In the genomic region with DNA sequence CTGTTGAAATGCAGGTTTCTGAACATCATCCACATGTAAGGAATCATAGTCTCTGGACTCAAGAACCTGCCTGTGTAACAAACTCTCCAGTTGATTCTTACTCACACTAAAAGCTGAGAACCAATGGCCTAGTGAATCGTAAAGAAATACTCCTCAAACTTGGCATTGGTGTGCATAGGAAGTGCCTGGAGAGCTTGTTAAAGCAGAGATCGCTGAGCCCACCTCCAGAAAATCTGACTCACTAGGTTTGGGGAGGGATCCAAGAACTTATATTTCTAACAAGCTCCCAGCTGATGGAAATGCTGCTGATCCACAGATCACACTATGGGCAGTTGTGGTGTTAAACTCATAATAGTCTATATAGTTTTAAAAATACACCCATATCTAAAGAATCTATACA, we compare ENCODE assay signal across 10 cellular contexts. TPM values are rescaled to one million over a fixed set of nuclear protein-coding genes. Genes with fewer than 3 reads are reported as not detected.
DNase-seq lines count a peak whose midpoint lies in the region; ATAC-seq lines count a peak whose summit lies in the region.
"Had no signal": no experiment of that assay in that cellular context is flagged by ENCODE, and none has a peak within 500 bp of the region (broad histone marks: within the 10 kb centered on the region; RNA-seq: fewer than 3 reads in every experiment).

No MANE protein-coding gene starts in this region.

- no peak overlapping the region for H3K27ac Mint-ChIP-seq in activated naive CD4-positive, alpha-beta T cell treated with anti-CD3 and anti-CD28 coated beads, Interleukin-2, amount 50 U/mL, for 72 hours
- no peak overlapping the region for H3K27ac Mint-ChIP-seq in activated CD4-positive, alpha-beta T cell treated with anti-CD3 and anti-CD28 coated beads, Interleukin-2, amount 10 ng/mL, durations not matched to agents 24 days and 14 days

- no peaks in the 10 kb centered on the region for H3K27me3 Mint-ChIP-seq in activated CD4-positive, alpha-beta T cell treated with anti-CD3 and anti-CD28 coated beads, Interleukin-2, amount 10 ng/mL, durations not matched to agents 24 days and 14 days

- DNase-seq in GM04504 (ENCODE audit: low read depth) (peak; percentile 89), adipocyte (ENCODE audit: low read depth) (peak; percentile 88), glomerular endothelial cell (ENCODE audit: extremely low read depth, low read depth, low spot score) (peak; percentile 98), stromal cell of bone marrow (ENCODE audit: low read depth) (peak; percentile 98), NCI-H2171 (lab: John Stamatoyannopoulos, UW) (no peak)
- no peak for DNase-seq in activated naive CD4-positive, alpha-beta T cell treated with anti-CD3 and anti-CD28 coated beads, Interleukin-2, amount 50 U/mL, for 72 hours (ENCODE audit: low spot score in 2 of 2)
- DNase-seq in activated CD4-positive, alpha-beta T cell treated with anti-CD3 and anti-CD28 coated beads, Interleukin-2, amount 10 ng/mL, durations not matched to agents 24 days and 14 days, result no peak
- DNase-seq: activated CD8-positive, alpha-beta memory T cell treated with anti-CD3 and anti-CD28 coated beads, Interleukin-2, amount 50 U/mL, for 48 hours; NCI-H146; T-helper 9 cell had no signal

- H3K4me1 Mint-ChIP-seq in activated CD4-positive, alpha-beta T cell treated with anti-CD3 and anti-CD28 coated beads, Interleukin-2, amount 10 ng/mL, durations not matched to agents 24 days and 14 days, result no peaks in the 10 kb centered on the region

- H3K9ac ChIP-seq in adipocyte (ENCODE audit: low read length), result peak overlapping the region; percentile 5

- H3K4me3 Mint-ChIP-seq in activated CD4-positive, alpha-beta T cell treated with anti-CD3 and anti-CD28 coated beads, Interleukin-2, amount 10 ng/mL, durations not matched to agents 24 days and 14 days, result no peak overlapping the region

- H3K4me3 ChIP-seq in adipocyte (ENCODE audit: low read length), result no peak overlapping the region

- H3K36me3 ChIP-seq in adipocyte (ENCODE audit: control insufficient read depth, insufficient read depth, low read length, severe bottlenecking), result no peaks in the 10 kb centered on the region

- intact Hi-C loops in activated CD4-positive, alpha-beta T cell treated with anti-CD3 and anti-CD28 coated beads, Interleukin-2, amount 10 ng/mL, durations not matched to agents 24 days and 14 days (cut with micrococcal nuclease), result no loop called here

- no peaks in the 10 kb centered on the region for H3K9me3 Mint-ChIP-seq in activated naive CD4-positive, alpha-beta T cell treated with anti-CD3 and anti-CD28 coated beads, Interleukin-2, amount 50 U/mL, for 72 hours
- H3K9me3 Mint-ChIP-seq in activated CD4-positive, alpha-beta T cell treated with anti-CD3 and anti-CD28 coated beads, Interleukin-2, amount 10 ng/mL, durations not matched to agents 24 days and 14 days, result no peaks in the 10 kb centered on the region

- no peak for ATAC-seq in activated naive CD4-positive, alpha-beta T cell treated with anti-CD3 and anti-CD28 coated beads, Interleukin-2, amount 50 U/mL, for 72 hours

- peaks cover 38% of the 10 kb centered on the region for H3K4me1 ChIP-seq in adipocyte (ENCODE audit: control insufficient read depth, insufficient read depth, low read length)

- no peaks in the 10 kb centered on the region for H3K9me3 ChIP-seq in adipocyte (ENCODE audit: control insufficient read depth, low read length)

- H3K36me3 Mint-ChIP-seq in activated naive CD4-positive, alpha-beta T cell treated with anti-CD3 and anti-CD28 coated beads, Interleukin-2, amount 50 U/mL, for 72 hours, result no peaks in the 10 kb centered on the region
- no peaks in the 10 kb centered on the region for H3K36me3 Mint-ChIP-seq in activated CD4-positive, alpha-beta T cell treated with anti-CD3 and anti-CD28 coated beads, Interleukin-2, amount 10 ng/mL, durations not matched to agents 24 days and 14 days (ENCODE audit: low read depth)

- H3K27me3 ChIP-seq in adipocyte (replicated peaks; ENCODE audit: control insufficient read depth, insufficient read depth, low read length), result no peaks in the 10 kb centered on the region

RNA-seq across cellular contexts. Expression of a gene that starts 55.8 kb away (rescaled TPM):
- 13.4 and 23.9 TPM in 2 replicates for total RNA-seq in glomerular endothelial cell
- 1 to 10 TPM; 1.3 to 2.5 TPM for total RNA-seq in activated naive CD4-positive, alpha-beta T cell treated with anti-CD3 and anti-CD28 coated beads, Interleukin-2, amount 50 U/mL, for 72 hours
- total RNA-seq in activated CD4-positive, alpha-beta T cell treated with anti-CD3 and anti-CD28 coated beads, Interleukin-2, amount 10 ng/mL, durations not matched to agents 24 days and 14 days, result 0.52 and 0.93 TPM in 2 replicates

Comparison
In these comparisons a context has a peak if more than half of its experiments do, and no peak if none do; other contexts are left out.
1. DNase-seq: peak in GM04504 (single experiment), adipocyte (single experiment), glomerular endothelial cell (single experiment) and stromal cell of bone marrow (single experiment); none in NCI-H2171 (single experiment), activated naive CD4-positive, alpha-beta T cell treated with anti-CD3 and anti-CD28 coated beads, Interleukin-2, amount 50 U/mL, for 72 hours (0 of 2) and activated CD4-positive, alpha-beta T cell treated with anti-CD3 and anti-CD28 coated beads, Interleukin-2, amount 10 ng/mL, durations not matched to agents 24 days and 14 days (single experiment).